ENCODE assay signal across 8 cellular contexts in genomic region chr1:150567717-150568561, GRCh38. TPM values are rescaled to one million over a fixed set of nuclear protein-coding genes. Genes with fewer than 3 reads are reported as not detected.
DNase-seq lines count a peak whose midpoint lies in the region; ATAC-seq and TF ChIP-seq lines count a peak whose summit lies in the region.

No MANE protein-coding gene starts in this region.

- TF ChIP-seq POLR2A in Peyer's patch (IDR thresholded peaks at IDR 0.05), result no peak

- no peaks in the 10 kb centered on the region for H3K9me3 ChIP-seq in Peyer's patch

- peak in 3 of 6 experiments; percentile 9 to 16 (median 10) for TF ChIP-seq CTCF in Peyer's patch (IDR thresholded peaks at IDR 0.05)
- TF ChIP-seq CTCF in astrocyte of the spinal cord (IDR thresholded peaks at IDR 0.05; ENCODE audit: low read depth, low read length), result no peak

- H3K4me3 ChIP-seq in Peyer's patch (peak overlapping the region; percentile 9 to 45 (median 26)), astrocyte of the spinal cord (ENCODE audit: low read depth, low read length) (peak overlapping the region; percentile 26)

- peak; percentile 38 for DNase-seq in activated gamma-delta T cell treated with Interleukin-2 at 50 U/mL for 16 hours
- no peak for DNase-seq in activated gamma-delta T cell (lab: John Stamatoyannopoulos, UW)
- peak; percentile 75 to 87 (median 82) for DNase-seq in Peyer's patch
- peak; percentile 99 for DNase-seq in astrocyte of the spinal cord (ENCODE audit: low read depth, low spot score)
- DNase-seq in hypothalamus (lab: John Stamatoyannopoulos, UW), result peak in 34 of 51 donors; percentile 19 to 87 (median 61)
- DNase-seq in putamen (ENCODE audit: low spot score), result peak; percentile 63
- DNase-seq in HuH-7.5 (ENCODE audit: low spot score), result no peak

- H3K4me1 ChIP-seq in Peyer's patch, result peaks cover 15 to 100% (median 75%) of the 10 kb centered on the region in 4 donors

- H3K36me3 ChIP-seq in Peyer's patch, result peaks cover 0 to 30% (median 0%) of the 10 kb centered on the region in 3 donors

- no peaks in the 10 kb centered on the region for H3K27me3 ChIP-seq in Peyer's patch

- H3K27ac ChIP-seq in Peyer's patch, result peak overlapping the region; percentile 92 to 100 (median 98)

- ATAC-seq in HG03280 (IDR thresholded peaks at IDR 0.05; ENCODE audit: unreplicated experiment), result peak; percentile 16

- in situ Hi-C loops in astrocyte of the spinal cord (cut with HindIII; ENCODE audit: low sequenced_read_pairs), result no loop called here

RNA-seq across cellular contexts. Expression of gene MCL1, which starts 11.5 kb away (rescaled TPM):
- 100 to 1,000 TPM; 102 to 154 (median 140) TPM for total RNA-seq in Peyer's patch

RNA-seq across cellular contexts. Expression of gene ADAMTSL4, which starts 18.7 kb away (rescaled TPM):
- total RNA-seq in Peyer's patch, result 10 to 100 TPM in 3 of 4 donors, 1 to 10 TPM in 1; 2.3 to 28.9 (median 15.3) TPM

RNA-seq across cellular contexts. Expression of gene FALEC, which starts 52.4 kb away (rescaled TPM):
- total RNA-seq in Peyer's patch, result not detected

Comparison
In these comparisons a context has a peak if more than half of its experiments do, and no peak if none do; other contexts are left out.
1. DNase-seq: peak in activated gamma-delta T cell treated with Interleukin-2 at 50 U/mL for 16 hours (single experiment), Peyer's patch (3 of 3), astrocyte of the spinal cord (single experiment), hypothalamus (34 of 51) and putamen (single experiment); none in activated gamma-delta T cell (single experiment) and HuH-7.5 (single experiment).